ENCODE assay signal across 20 cellular contexts in genomic region chr7:133773601-133774000, GRCh38.
A peak's percentile ranks its signal among the peaks of the same experiment; 100 is the strongest.
DNase-seq lines count a peak whose midpoint lies in the region; ATAC-seq and TF ChIP-seq lines count a peak whose summit lies in the region.
"Had no signal": no experiment of that assay in that cellular context is flagged by ENCODE, and none has a peak within 500 bp of the region (broad histone marks: within the 10 kb centered on the region; RNA-seq: fewer than 3 reads in every experiment).

No MANE protein-coding gene starts in this region.

- H4K8ac ChIP-seq in mesendoderm (ENCODE audit: low read depth, low read length), result no peak overlapping the region

- H3K27ac Mint-ChIP-seq in Caco-2 (ENCODE audit: unreplicated experiment), result no peak overlapping the region
- no peak overlapping the region for H3K27ac Mint-ChIP-seq in osteocyte (ENCODE audit: unreplicated experiment)
- H3K27ac Mint-ChIP-seq: CD4-positive, alpha-beta memory T cell had no signal

- BruUV-seq in Caco-2 (replicated peaks; lab: Mats Ljungman, UMichigan), result no TSS peak

- no peak overlapping the region for H4K5ac ChIP-seq in mesendoderm (ENCODE audit: low read length)

- H3K4ac ChIP-seq in mesendoderm (ENCODE audit: low read depth, low read length), result no peak overlapping the region

- no peak overlapping the region for H3K4me2 ChIP-seq in mesendoderm (ENCODE audit: low read length)
- H3K4me2 ChIP-seq: A549 had no signal

- peaks cover 9% of the 10 kb centered on the region for H3K4me1 Mint-ChIP-seq in Caco-2 (ENCODE audit: low read depth, unreplicated experiment)
- H3K4me1 Mint-ChIP-seq in osteocyte (ENCODE audit: unreplicated experiment), result peaks cover 5% of the 10 kb centered on the region
- H3K4me1 Mint-ChIP-seq: CD4-positive, alpha-beta memory T cell had no signal

- TF ChIP-seq CTCF in Caco-2 (IDR thresholded peaks at IDR 0.05; ENCODE audit: insufficient read depth in 1 of 2, low read depth in 1 of 2, low read length in 1 of 2, severe bottlenecking in 1 of 2, unreplicated experiment in 1 of 2), result no peak
- TF ChIP-seq CTCF in osteocyte (IDR thresholded peaks at IDR 0.05), result no peak

- no peak overlapping the region for H3K4me3 ChIP-seq in mesendoderm (ENCODE audit: low read length)
- no peak overlapping the region for H3K4me3 ChIP-seq in Caco-2 (ENCODE audit: low read depth, low read length)
- H3K4me3 ChIP-seq: A549, GM12878, GM23248 had no signal

- H3K27me3 Mint-ChIP-seq in Caco-2 (ENCODE audit: insufficient read depth, unreplicated experiment) (no peaks in the 10 kb centered on the region), osteocyte (ENCODE audit: unreplicated experiment) (no peaks in the 10 kb centered on the region)
- H3K27me3 Mint-ChIP-seq: CD4-positive, alpha-beta memory T cell had no signal

- ATAC-seq in SK-N-SH treated with all-trans-retinoic acid at 6 μM for 48 hours, result no peak
- ATAC-seq: A549, GM12878 had no signal

- H3K79me2 ChIP-seq in mesendoderm (ENCODE audit: control insufficient read depth, insufficient read depth, low read length), result no peaks in the 10 kb centered on the region

- H3K36me3 ChIP-seq in mesendoderm (ENCODE audit: control insufficient read depth, insufficient read depth, low read length) (no peaks in the 10 kb centered on the region), Caco-2 (ENCODE audit: control insufficient read depth, insufficient read depth, low read length) (no peaks in the 10 kb centered on the region)

- H2BK120ac ChIP-seq in mesendoderm (ENCODE audit: low read depth, low read length), result no peak overlapping the region

- H3K27me3 ChIP-seq in mesendoderm (ENCODE audit: insufficient read depth, low read length, poor library complexity), result no peaks in the 10 kb centered on the region
- no peaks in the 10 kb centered on the region for H3K27me3 ChIP-seq in Caco-2 (replicated peaks; ENCODE audit: control insufficient read depth, insufficient read depth, low read length)

- H3K4me1 ChIP-seq in mesendoderm (ENCODE audit: control insufficient read depth, low read depth, low read length) (no peaks in the 10 kb centered on the region), Caco-2 (peaks cover 15% of the 10 kb centered on the region)

- H3K9me3 ChIP-seq in Caco-2, result no peaks in the 10 kb centered on the region
- H3K9me3 ChIP-seq: A549 had no signal

- no peak overlapping the region for H2BK5ac ChIP-seq in mesendoderm (ENCODE audit: low read length)

- H3K56ac ChIP-seq in mesendoderm (ENCODE audit: low read length), result no peak overlapping the region

- H3K79me1 ChIP-seq in mesendoderm (ENCODE audit: low read length), result no peaks in the 10 kb centered on the region

- POLR2A ChIA-PET in Caco-2 (lab: Charles Lee), result no interaction called here

- DNase-seq in NCI-H345 (lab: John Stamatoyannopoulos, UW), result peak; percentile 21
- DNase-seq in NCI-H345 treated with DMSO at 0.1 percent for 48 hours (lab: John Stamatoyannopoulos, UW; ENCODE audit: unreplicated experiment), result no peak
- DNase-seq in mesendoderm, result peak; percentile 31
- no peak for DNase-seq in Caco-2
- no peak for DNase-seq in osteocyte (ENCODE audit: extremely low spot score, unreplicated experiment)
- DNase-seq: 8988T; ACHN; AML-193; C1 segment of cervical spinal cord; CD4-positive, alpha-beta memory T cell; COR-L47; DMS79; EL; GDM1; GM23248; H7; HCEC 1CT had no signal

- H2BK15ac ChIP-seq in mesendoderm (replicated peaks; ENCODE audit: low read depth), result no peak overlapping the region

- no peak overlapping the region for H3K18ac ChIP-seq in mesendoderm (ENCODE audit: low read length)

- H3K4me3 Mint-ChIP-seq in Caco-2 (ENCODE audit: unreplicated experiment) (no peak overlapping the region), osteocyte (ENCODE audit: unreplicated experiment) (no peak overlapping the region)
- H3K4me3 Mint-ChIP-seq: CD4-positive, alpha-beta memory T cell had no signal

- no peaks in the 10 kb centered on the region for H3K36me3 Mint-ChIP-seq in Caco-2 (ENCODE audit: insufficient read depth, unreplicated experiment)
- H3K36me3 Mint-ChIP-seq in osteocyte (ENCODE audit: unreplicated experiment), result no peaks in the 10 kb centered on the region

- WGBS in mesendoderm (ENCODE audit: extremely low coverage, insufficient coverage, low lambda C conversion rate), result no CpG with 5 or more reads among the region's 3 CpGs

- H3K9me3 Mint-ChIP-seq in Caco-2 (ENCODE audit: unreplicated experiment) (no peaks in the 10 kb centered on the region), osteocyte (ENCODE audit: unreplicated experiment) (peaks cover 3% of the 10 kb centered on the region)
- H3K9me3 Mint-ChIP-seq: CD4-positive, alpha-beta memory T cell had no signal

- no peak overlapping the region for H3K23ac ChIP-seq in mesendoderm (ENCODE audit: low read length)

- H2AK5ac ChIP-seq in mesendoderm (ENCODE audit: low read length), result no peak overlapping the region

- H3K27ac ChIP-seq in mesendoderm (ENCODE audit: low read depth, low read length), result no peak overlapping the region
- H3K27ac ChIP-seq: A549, GM23248 had no signal

- no peak overlapping the region for H3K9ac ChIP-seq in mesendoderm (ENCODE audit: low read length)
- H3K9ac ChIP-seq: GM23248 had no signal

- CTCF ChIA-PET in Caco-2 (lab: Charles Lee), result no interaction called here

- intact Hi-C loops in Caco-2 (cut with micrococcal nuclease; ENCODE audit: unreplicated experiment), result no loop called here

TF ChIP-seq in SK-N-SH treated with all-trans-retinoic acid at 6 μM for 48 hours, 23 proteins besides CTCF, POLR2A, EP300 and RAD21:
- TF ChIP-seq GLIS3 (CRISPR knock-in tag; IDR thresholded peaks at IDR 0.05) (no peak), ISL1 (CRISPR knock-in tag; IDR thresholded peaks at IDR 0.05) (0 out of 2 replicates have a peak, but pooled peaks have one; percentile 7), TOX (CRISPR knock-in tag; IDR thresholded peaks at IDR 0.05; ENCODE audit: borderline replicate concordance) (no peak), CSRNP3 (CRISPR knock-in tag; IDR thresholded peaks at IDR 0.05) (peak; percentile 53; the same call in 1 of the 2 replicates), OSR1 (CRISPR knock-in tag; IDR thresholded peaks at IDR 0.05) (no peak), TCF4 (CRISPR knock-in tag; IDR thresholded peaks at IDR 0.05; ENCODE audit: borderline replicate concordance) (peak; percentile 68), TSHZ2 (CRISPR knock-in tag; IDR thresholded peaks at IDR 0.05) (peak; percentile 65; the same call in 1 of the 2 replicates), CSDC2 (CRISPR knock-in tag; IDR thresholded peaks at IDR 0.05) (no peak), ARNTL (CRISPR knock-in tag; IDR thresholded peaks at IDR 0.05; ENCODE audit: borderline replicate concordance, low read depth) (no peak)
- TF ChIP-seq, protein P1, sequence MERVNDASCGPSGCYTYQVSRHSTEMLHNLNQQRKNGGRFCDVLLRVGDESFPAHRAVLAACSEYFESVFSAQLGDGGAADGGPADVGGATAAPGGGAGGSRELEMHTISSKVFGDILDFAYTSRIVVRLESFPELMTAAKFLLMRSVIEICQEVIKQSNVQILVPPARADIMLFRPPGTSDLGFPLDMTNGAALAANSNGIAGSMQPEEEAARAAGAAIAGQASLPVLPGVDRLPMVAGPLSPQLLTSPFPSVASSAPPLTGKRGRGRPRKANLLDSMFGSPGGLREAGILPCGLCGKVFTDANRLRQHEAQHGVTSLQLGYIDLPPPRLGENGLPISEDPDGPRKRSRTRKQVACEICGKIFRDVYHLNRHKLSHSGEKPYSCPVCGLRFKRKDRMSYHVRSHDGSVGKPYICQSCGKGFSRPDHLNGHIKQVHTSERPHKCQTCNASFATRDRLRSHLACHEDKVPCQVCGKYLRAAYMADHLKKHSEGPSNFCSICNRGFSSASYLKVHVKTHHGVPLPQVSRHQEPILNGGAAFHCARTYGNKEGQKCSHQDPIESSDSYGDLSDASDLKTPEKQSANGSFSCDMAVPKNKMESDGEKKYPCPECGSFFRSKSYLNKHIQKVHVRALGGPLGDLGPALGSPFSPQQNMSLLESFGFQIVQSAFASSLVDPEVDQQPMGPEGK (CRISPR knock-in tag; IDR thresholded peaks at IDR 0.05; ENCODE audit: borderline replicate concordance), result no peak
TF ChIP-seq in SK-N-SH treated with all-trans-retinoic acid at 6 μM for 48 hours: peak in this region for 4.

Comparison
In these comparisons a context has a peak if more than half of its experiments do, and no peak if none do; other contexts are left out.
1. DNase-seq: peak in NCI-H345 (single experiment) and mesendoderm (single experiment); none in NCI-H345 treated with DMSO at 0.1 percent for 48 hours (single experiment), Caco-2 (0 of 2) and osteocyte (single experiment).